ENCODE assay signal across 8 cellular contexts in genomic region chr10:96834121-96834520, GRCh38. TPM values are rescaled to one million over a fixed set of nuclear protein-coding genes. Genes with fewer than 3 reads are reported as not detected.
DNase-seq lines count a peak whose midpoint lies in the region; ATAC-seq and TF ChIP-seq lines count a peak whose summit lies in the region.

No MANE protein-coding gene starts in this region.

- peaks cover 21% of the 10 kb centered on the region for H3K36me3 Mint-ChIP-seq in T-helper 2 cell treated with Interferon-gamma antibody and Interleukin-4, amounts not matched to agents 5 μg/mL and 100 μg/mL, for 36 hours (ENCODE audit: low read depth)
- peaks cover 12% of the 10 kb centered on the region for H3K36me3 Mint-ChIP-seq in activated CD8-positive, alpha-beta T cell treated with anti-CD3 and anti-CD28 coated beads, Interleukin-2, amount 10 ng/mL, durations not matched to agents 7 days and 5 days (ENCODE audit: low read depth)

- no peak for TF ChIP-seq CTCF in GM13976 (IDR thresholded peaks at IDR 0.05; ENCODE audit: borderline replicate concordance, control extremely low read depth, extremely low read depth, insufficient read depth, missing control alignments)

- no peak overlapping the region for H3K27ac ChIP-seq in stomach smooth muscle (ENCODE audit: low read length)

- H3K4me1 ChIP-seq in stomach smooth muscle (ENCODE audit: control insufficient read depth, insufficient read depth, low read length): peaks cover 15% of the 10 kb centered on the region

- in situ Hi-C loops in GM13976 (cut with MboI; ENCODE audit: low sequenced_read_pairs, unreplicated experiment): no loop called here

- POLR2A ChIA-PET in activated CD8-positive, alpha-beta T cell treated with anti-CD3 and anti-CD28 coated beads, Interleukin-2, amount 10 ng/mL, durations not matched to agents 7 days and 5 days (lab: Charles Lee): interaction anchor here (0.7 kb wide), 1 partner anchor 347 kb away, joined by 4 read pairs; no protein-coding TSS in a partner anchor

- peak overlapping the region; percentile 81 for H3K27ac Mint-ChIP-seq in T-helper 2 cell treated with Interferon-gamma antibody and Interleukin-4, amounts not matched to agents 5 μg/mL and 100 μg/mL, for 36 hours
- H3K27ac Mint-ChIP-seq in activated CD8-positive, alpha-beta T cell treated with anti-CD3 and anti-CD28 coated beads, Interleukin-2, amount 10 ng/mL, durations not matched to agents 7 days and 5 days: peak overlapping the region; percentile 80

- peak overlapping the region; percentile 95 for H3K4me3 ChIP-seq in iPS-18c (ENCODE audit: insufficient read depth, low read depth, low read length)
- peak overlapping the region; percentile 55 to 83 for H3K4me3 ChIP-seq in stomach smooth muscle (ENCODE audit: low read length in 2 of 2)

- H3K27me3 Mint-ChIP-seq in T-helper 2 cell treated with Interferon-gamma antibody and Interleukin-4, amounts not matched to agents 5 μg/mL and 100 μg/mL, for 36 hours (ENCODE audit: low read depth): no peaks in the 10 kb centered on the region
- no peaks in the 10 kb centered on the region for H3K27me3 Mint-ChIP-seq in activated CD8-positive, alpha-beta T cell treated with anti-CD3 and anti-CD28 coated beads, Interleukin-2, amount 10 ng/mL, durations not matched to agents 7 days and 5 days (ENCODE audit: low read depth)

- peak overlapping the region; percentile 90 for H3K4me3 Mint-ChIP-seq in T-helper 2 cell treated with Interferon-gamma antibody and Interleukin-4, amounts not matched to agents 5 μg/mL and 100 μg/mL, for 36 hours
- peak overlapping the region; percentile 89 for H3K4me3 Mint-ChIP-seq in activated CD8-positive, alpha-beta T cell treated with anti-CD3 and anti-CD28 coated beads, Interleukin-2, amount 10 ng/mL, durations not matched to agents 7 days and 5 days

- H3K4me1 Mint-ChIP-seq in T-helper 2 cell treated with Interferon-gamma antibody and Interleukin-4, amounts not matched to agents 5 μg/mL and 100 μg/mL, for 36 hours (ENCODE audit: low read depth): peaks cover 38% of the 10 kb centered on the region
- peaks cover 54% of the 10 kb centered on the region for H3K4me1 Mint-ChIP-seq in activated CD8-positive, alpha-beta T cell treated with anti-CD3 and anti-CD28 coated beads, Interleukin-2, amount 10 ng/mL, durations not matched to agents 7 days and 5 days (ENCODE audit: low read depth)

- H3K36me3 ChIP-seq in stomach smooth muscle (ENCODE audit: control insufficient read depth in 2 of 2, insufficient read depth in 2 of 2, low read length in 2 of 2): no peaks in the 10 kb centered on the region

- CTCF ChIA-PET in activated CD8-positive, alpha-beta T cell treated with anti-CD3 and anti-CD28 coated beads, Interleukin-2, amount 10 ng/mL, durations not matched to agents 7 days and 5 days (lab: Charles Lee): no interaction called here

- H3K27me3 ChIP-seq in stomach smooth muscle (ENCODE audit: control insufficient read depth in 1 of 2, insufficient read depth in 2 of 2, low read length in 2 of 2): no peaks in the 10 kb centered on the region

- peak overlapping the region; percentile 64 to 73 for H3K9ac ChIP-seq in stomach smooth muscle (ENCODE audit: low read length in 2 of 2)

- H3K9me3 Mint-ChIP-seq in T-helper 2 cell treated with Interferon-gamma antibody and Interleukin-4, amounts not matched to agents 5 μg/mL and 100 μg/mL, for 36 hours: no peaks in the 10 kb centered on the region
- no peaks in the 10 kb centered on the region for H3K9me3 Mint-ChIP-seq in activated CD8-positive, alpha-beta T cell treated with anti-CD3 and anti-CD28 coated beads, Interleukin-2, amount 10 ng/mL, durations not matched to agents 7 days and 5 days (ENCODE audit: insufficient read depth)

- no peak for DNase-seq in T-helper 2 cell treated with Interferon-gamma antibody and Interleukin-4, amounts not matched to agents 5 μg/mL and 100 μg/mL, for 36 hours (ENCODE audit: low spot score)
- DNase-seq in T-helper 2 cell: no peak
- no peak for DNase-seq in activated CD8-positive, alpha-beta T cell treated with anti-CD3 and anti-CD28 coated beads, Interleukin-2, amount 10 ng/mL, durations not matched to agents 7 days and 5 days
- DNase-seq in GM13976 (ENCODE audit: low spot score): no peak
- DNase-seq in activated gamma-delta T cell treated with Interleukin-2 at 50 U/mL for 16 hours: no peak
- no peak for DNase-seq in DMS153 treated with DMSO at 0.1 percent for 48 hours (lab: John Stamatoyannopoulos, UW; ENCODE audit: unreplicated experiment)

- ATAC-seq in activated CD8-positive, alpha-beta T cell treated with anti-CD3 and anti-CD28 coated beads, Interleukin-2, amount 10 ng/mL, durations not matched to agents 7 days and 5 days: no peak

- no peaks in the 10 kb centered on the region for H3K9me3 ChIP-seq in iPS-18c (ENCODE audit: control insufficient read depth, insufficient read depth, low read length)
- no peaks in the 10 kb centered on the region for H3K9me3 ChIP-seq in stomach smooth muscle (ENCODE audit: control insufficient read depth in 2 of 2, low read length in 2 of 2)

RNA-seq across cellular contexts. Expression of gene LCOR, which starts 2.0 kb away (rescaled TPM):
- 10 to 100 TPM; 36.6 to 37.4 TPM for total RNA-seq in activated CD8-positive, alpha-beta T cell treated with anti-CD3 and anti-CD28 coated beads, Interleukin-2, amount 10 ng/mL, durations not matched to agents 7 days and 5 days
